In genomic region chr4:184345573-184345922, GRCh38 we compare ENCODE assay signal across 9 cellular contexts.
DNase-seq lines count a peak whose midpoint lies in the region; ATAC-seq and TF ChIP-seq lines count a peak whose summit lies in the region.
"Had no signal": no experiment of that assay in that cellular context is flagged by ENCODE, and none has a peak within 500 bp of the region (broad histone marks: within the 10 kb centered on the region; RNA-seq: fewer than 3 reads in every experiment).

No MANE protein-coding gene starts in this region.

- H3K4me3 ChIP-seq in colonic mucosa (no peak overlapping the region), lower lobe of right lung (no peak overlapping the region), subcutaneous abdominal adipose tissue (ENCODE audit: low read depth in 1 of 5, low read length in 5 of 5) (no peak overlapping the region), smooth muscle cell (no peak overlapping the region)
- H3K4me3 ChIP-seq: mucosa of descending colon had no signal

- H3K27me3 ChIP-seq in colonic mucosa, result no peaks in the 10 kb centered on the region
- no peaks in the 10 kb centered on the region for H3K27me3 ChIP-seq in lower lobe of right lung (ENCODE audit: low read depth)
- no peaks in the 10 kb centered on the region for H3K27me3 ChIP-seq in subcutaneous abdominal adipose tissue (ENCODE audit: control insufficient read depth in 5 of 5, insufficient read depth in 4 of 5, low read length in 5 of 5)
- no peaks in the 10 kb centered on the region for H3K27me3 ChIP-seq in smooth muscle cell (ENCODE audit: low read depth)

- DNase-seq in LHCN-M2 (ENCODE audit: low read depth) (peak; percentile 6), colonic mucosa (peak; percentile 32), lower lobe of right lung (no peak), smooth muscle cell (lab: John Stamatoyannopoulos, UW; ENCODE audit: unreplicated experiment) (no peak), G401 (ENCODE audit: low spot score) (no peak)
- no peak for DNase-seq in stimulated activated CD4-positive, alpha-beta T cell treated with anti-CD3 and anti-CD28 coated beads, Interleukin-4, amount 100 ng/mL, for 4 hours
- DNase-seq: activated T-cell treated with anti-CD3 and anti-CD28 coated beads, Interleukin-2, amount 50 U/mL, for 24 hours had no signal

- no peaks in the 10 kb centered on the region for H3K79me2 ChIP-seq in smooth muscle cell (ENCODE audit: low read depth)

- H3K4me2 ChIP-seq in smooth muscle cell, result no peak overlapping the region

- in situ Hi-C loops in G401 (cut with HindIII; ENCODE audit: low sequenced_read_pairs), result no loop called here

- peaks cover 37% of the 10 kb centered on the region for H3K4me1 ChIP-seq in colonic mucosa
- peaks cover 55% of the 10 kb centered on the region for H3K4me1 ChIP-seq in lower lobe of right lung
- H3K4me1 ChIP-seq in subcutaneous abdominal adipose tissue (ENCODE audit: control insufficient read depth in 5 of 5, insufficient read depth in 5 of 5, low read length in 5 of 5), result peaks cover 7 to 66% (median 46%) of the 10 kb centered on the region in 5 donors
- peaks cover 19% of the 10 kb centered on the region for H3K4me1 ChIP-seq in smooth muscle cell (ENCODE audit: low read depth)

- no peaks in the 10 kb centered on the region for H4K20me1 ChIP-seq in smooth muscle cell (ENCODE audit: low read depth)

- TF ChIP-seq CTCF in colonic mucosa (IDR thresholded peaks at IDR 0.05) (no peak), lower lobe of right lung (IDR thresholded peaks at IDR 0.05) (no peak), smooth muscle cell (IDR thresholded peaks at IDR 0.05; ENCODE audit: borderline replicate concordance, insufficient read depth, poor library complexity, severe bottlenecking) (no peak)

- peak overlapping the region in 1 of 2 donors; percentile 49 for H3K9ac ChIP-seq in colonic mucosa (ENCODE audit: low read depth in 2 of 2, low read length in 2 of 2)
- peak overlapping the region in 1 of 5 donors; percentile 39 for H3K9ac ChIP-seq in subcutaneous abdominal adipose tissue (ENCODE audit: low read length in 5 of 5)
- H3K9ac ChIP-seq in smooth muscle cell (ENCODE audit: low read depth), result no peak overlapping the region

- peak; percentile 27 to 41 for ATAC-seq in lower lobe of right lung
- ATAC-seq: mucosa of descending colon had no signal

- H2AFZ ChIP-seq in smooth muscle cell (ENCODE audit: low read depth), result no peak overlapping the region

- H3K36me3 ChIP-seq in colonic mucosa (no peaks in the 10 kb centered on the region), lower lobe of right lung (no peaks in the 10 kb centered on the region), subcutaneous abdominal adipose tissue (ENCODE audit: control insufficient read depth in 5 of 5, insufficient read depth in 5 of 5, low read length in 5 of 5) (no peaks in the 10 kb centered on the region), smooth muscle cell (ENCODE audit: low read depth) (no peaks in the 10 kb centered on the region)

- H3K27ac ChIP-seq in colonic mucosa, result peak overlapping the region; percentile 94
- peak overlapping the region; percentile 88 for H3K27ac ChIP-seq in lower lobe of right lung
- H3K27ac ChIP-seq in subcutaneous abdominal adipose tissue (ENCODE audit: low read depth, low read length), result peak overlapping the region; percentile 19
- no peak overlapping the region for H3K27ac ChIP-seq in smooth muscle cell (ENCODE audit: low read depth)

- H3K9me3 ChIP-seq in colonic mucosa (no peaks in the 10 kb centered on the region), lower lobe of right lung (no peaks in the 10 kb centered on the region), subcutaneous abdominal adipose tissue (ENCODE audit: control insufficient read depth in 5 of 5, low read length in 5 of 5) (no peaks in the 10 kb centered on the region), smooth muscle cell (replicated peaks; ENCODE audit: low read depth) (no peaks in the 10 kb centered on the region)
- H3K9me3 ChIP-seq: mucosa of descending colon had no signal

- peaks cover 18% of the 10 kb centered on the region for H3F3A ChIP-seq in smooth muscle cell (ENCODE audit: low read depth)

- 88% methylated on average over 3 of the region's 3 CpGs for WGBS in smooth muscle cell (ENCODE audit: low lambda C conversion rate)

- intact Hi-C loops in colonic mucosa (cut with DNase I) (loop anchor here (5.0 kb wide), 1 partner anchor 37 kb away; no protein-coding TSS in a partner anchor), lower lobe of right lung (cut with DNase I) (no loop called here)

Comparison
In these comparisons a context has a peak if more than half of its experiments do, and no peak if none do; other contexts are left out.
1. DNase-seq: peak in LHCN-M2 (single experiment) and colonic mucosa (single experiment); none in lower lobe of right lung (single experiment), stimulated activated CD4-positive, alpha-beta T cell treated with anti-CD3 and anti-CD28 coated beads, Interleukin-4, amount 100 ng/mL, for 4 hours (0 of 2), smooth muscle cell (single experiment) and G401 (single experiment).